8 cellular contexts compared by ENCODE assay signal in the genomic region with DNA sequence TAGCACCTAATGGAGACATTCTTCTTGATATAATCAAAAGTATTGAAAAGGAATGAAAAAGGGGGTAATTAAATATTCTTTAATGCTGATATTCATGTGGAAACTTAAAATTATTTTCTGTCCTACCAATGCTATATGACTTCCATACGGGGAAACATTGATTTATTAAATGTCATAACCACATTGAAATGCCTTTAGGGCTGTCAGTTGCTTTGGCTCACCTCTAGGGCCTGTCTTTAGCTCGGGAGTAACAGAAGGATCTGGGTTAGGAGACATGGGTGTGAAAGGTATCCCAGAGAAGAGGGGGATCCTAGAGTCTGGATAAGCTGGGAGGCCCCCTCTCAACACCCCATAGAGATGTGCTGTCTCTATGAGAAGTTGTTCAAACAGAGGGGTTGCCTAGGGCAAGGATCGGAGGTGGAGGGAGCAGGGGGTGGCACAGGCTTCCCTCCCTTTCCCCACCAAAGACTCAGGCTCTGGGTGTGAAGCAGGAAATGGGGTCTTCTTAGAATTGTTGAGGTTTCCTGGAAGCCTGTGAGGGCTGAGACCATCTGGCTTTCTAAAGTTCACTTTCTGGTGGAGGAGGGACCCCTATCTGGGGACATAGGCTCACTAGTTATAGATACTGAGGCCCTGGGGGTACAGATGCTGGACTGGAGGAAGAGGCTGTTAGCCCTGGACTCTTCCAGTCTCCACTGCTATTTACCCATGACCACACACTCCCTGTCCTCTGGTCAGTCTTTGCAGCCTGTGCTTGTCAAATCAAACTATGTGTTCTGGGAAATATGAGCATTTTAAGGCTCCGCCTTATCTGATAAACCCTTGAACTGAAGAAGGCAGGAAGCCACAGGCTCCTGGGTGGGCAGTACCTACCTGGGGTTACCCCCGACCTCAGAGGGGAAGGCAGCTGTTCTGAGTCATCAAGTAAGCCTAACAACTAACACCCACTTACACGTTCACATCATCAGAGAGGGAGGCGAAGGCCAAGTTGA. TPM values are rescaled to one million over a fixed set of nuclear protein-coding genes. Genes with fewer than 3 reads are reported as not detected.
A peak's percentile ranks its signal among the peaks of the same experiment; 100 is the strongest.
DNase-seq lines count a peak whose midpoint lies in the region; ATAC-seq and TF ChIP-seq lines count a peak whose summit lies in the region.

No MANE protein-coding gene starts in this region.

- H3K27me3 ChIP-seq in transverse colon, result no peaks in the 10 kb centered on the region

- H3K4me3 ChIP-seq in transverse colon (no peak overlapping the region), lower leg skin (ENCODE audit: low read depth, poor library complexity, severe bottlenecking) (no peak overlapping the region)

- H3K27me3 Mint-ChIP-seq in activated CD8-positive, alpha-beta T cell treated with anti-CD3 and anti-CD28 coated beads, Interleukin-2, amount 10 ng/mL, durations not matched to agents 7 days and 5 days (ENCODE audit: low read depth), result no peaks in the 10 kb centered on the region
- no peaks in the 10 kb centered on the region for H3K27me3 Mint-ChIP-seq in stimulated activated naive CD8-positive, alpha-beta T cell treated with anti-CD3 and anti-CD28 coated beads, Interleukin-15, amount 100 ng/mL, for 72 hours

- peaks cover 0 to 6% (median 1%) of the 10 kb centered on the region in 4 donors for H3K4me1 ChIP-seq in transverse colon

- CTCF ChIA-PET in activated CD8-positive, alpha-beta T cell treated with anti-CD3 and anti-CD28 coated beads, Interleukin-2, amount 10 ng/mL, durations not matched to agents 7 days and 5 days (lab: Charles Lee), result interaction anchor here (0.6 to 6.0 kb wide), 7 partner anchors 11 to 114 kb away, joined by 3 to 82 read pairs (median 9); no protein-coding TSS in a partner anchor

- DNase-seq in activated CD8-positive, alpha-beta T cell treated with anti-CD3 and anti-CD28 coated beads, Interleukin-2, amount 10 ng/mL, durations not matched to agents 7 days and 5 days, result peak; percentile 94
- DNase-seq in iris pigment epithelial cell (ENCODE audit: low read depth), result peak; percentile 62
- DNase-seq in stimulated activated naive CD8-positive, alpha-beta T cell treated with anti-CD3 and anti-CD28 coated beads, Interleukin-15, amount 100 ng/mL, for 72 hours, result peak; percentile 80 to 91
- no peak for DNase-seq in posterior cingulate gyrus
- DNase-seq in transverse colon, result no peak
- no peak for DNase-seq in lower leg skin (ENCODE audit: low spot score in 2 of 2)

- peak overlapping the region; percentile 93 for H3K27ac Mint-ChIP-seq in activated CD8-positive, alpha-beta T cell treated with anti-CD3 and anti-CD28 coated beads, Interleukin-2, amount 10 ng/mL, durations not matched to agents 7 days and 5 days
- peak overlapping the region; percentile 91 to 96 for H3K27ac Mint-ChIP-seq in stimulated activated naive CD8-positive, alpha-beta T cell treated with anti-CD3 and anti-CD28 coated beads, Interleukin-15, amount 100 ng/mL, for 72 hours

- POLR2A ChIA-PET in activated CD8-positive, alpha-beta T cell treated with anti-CD3 and anti-CD28 coated beads, Interleukin-2, amount 10 ng/mL, durations not matched to agents 7 days and 5 days (lab: Charles Lee), result interaction anchor here (0.6 to 2.1 kb wide), 3 partner anchors 37 to 57 kb away, joined by 3 to 5 read pairs (median 3); no protein-coding TSS in a partner anchor

- 28 to 79% methylated on average over 2 to 7 of the region's 7 CpGs for WGBS in transverse colon (ENCODE audit: low coverage in 1 of 2), 2 donors
- 56 to 68% methylated on average over 7 of the region's 7 CpGs for WGBS in lower leg skin, 2 donors

- TF ChIP-seq CTCF in transverse colon (IDR thresholded peaks at IDR 0.05) (no peak), lower leg skin (IDR thresholded peaks at IDR 0.05) (no peak)

- intact Hi-C loops in posterior cingulate gyrus (cut with DNase I) (no loop called here), transverse colon (cut with DNase I; ENCODE audit: low total_unique reads) (no loop called here), lower leg skin (cut with DNase I; ENCODE audit: low total_unique reads) (no loop called here)

- no peaks in the 10 kb centered on the region for H3K9me3 ChIP-seq in transverse colon

- ATAC-seq in GM18873 (IDR thresholded peaks at IDR 0.05; ENCODE audit: low FRiP score, unreplicated experiment), result peak; percentile 64
- peak; percentile 91 for ATAC-seq in HG03432 (IDR thresholded peaks at IDR 0.05; ENCODE audit: unreplicated experiment)
- peak; percentile 94 for ATAC-seq in activated CD8-positive, alpha-beta T cell treated with anti-CD3 and anti-CD28 coated beads, Interleukin-2, amount 10 ng/mL, durations not matched to agents 7 days and 5 days
- peak; percentile 98 for ATAC-seq in stimulated activated naive CD8-positive, alpha-beta T cell treated with anti-CD3 and anti-CD28 coated beads, Interleukin-15, amount 100 ng/mL, for 72 hours

- TF ChIP-seq POLR2A in transverse colon (IDR thresholded peaks at IDR 0.05), result no peak
- TF ChIP-seq POLR2A in lower leg skin (IDR thresholded peaks at IDR 0.05), result no peak

- H3K36me3 Mint-ChIP-seq in activated CD8-positive, alpha-beta T cell treated with anti-CD3 and anti-CD28 coated beads, Interleukin-2, amount 10 ng/mL, durations not matched to agents 7 days and 5 days (ENCODE audit: low read depth), result peaks cover 14% of the 10 kb centered on the region

- in situ Hi-C loops in transverse colon (cut with MboI; ENCODE audit: low pct_ligation_motif_present in 1 of 4, low pct_unique_long_range_greater_than_20kb in 1 of 4, low sequenced_read_pairs in 3 of 4), result loop anchor here in 1 of 4 donors (25.0 kb wide), 1 partner anchor 127 kb away; no protein-coding TSS in a partner anchor

- peak overlapping the region in 1 of 4 donors; percentile 5 for H3K27ac ChIP-seq in transverse colon

- H3K4me3 Mint-ChIP-seq in activated CD8-positive, alpha-beta T cell treated with anti-CD3 and anti-CD28 coated beads, Interleukin-2, amount 10 ng/mL, durations not matched to agents 7 days and 5 days, result peak overlapping the region; percentile 70
- peak overlapping the region; percentile 63 to 82 for H3K4me3 Mint-ChIP-seq in stimulated activated naive CD8-positive, alpha-beta T cell treated with anti-CD3 and anti-CD28 coated beads, Interleukin-15, amount 100 ng/mL, for 72 hours

- H3K9me3 Mint-ChIP-seq in activated CD8-positive, alpha-beta T cell treated with anti-CD3 and anti-CD28 coated beads, Interleukin-2, amount 10 ng/mL, durations not matched to agents 7 days and 5 days (ENCODE audit: insufficient read depth), result peaks cover 5% of the 10 kb centered on the region
- H3K9me3 Mint-ChIP-seq in stimulated activated naive CD8-positive, alpha-beta T cell treated with anti-CD3 and anti-CD28 coated beads, Interleukin-15, amount 100 ng/mL, for 72 hours, result no peaks in the 10 kb centered on the region

- TF ChIP-seq EP300 in transverse colon (IDR thresholded peaks at IDR 0.05; ENCODE audit: low read depth), result no peak

- no peaks in the 10 kb centered on the region for H3K36me3 ChIP-seq in transverse colon

- peaks cover 83% of the 10 kb centered on the region for H3K4me1 Mint-ChIP-seq in activated CD8-positive, alpha-beta T cell treated with anti-CD3 and anti-CD28 coated beads, Interleukin-2, amount 10 ng/mL, durations not matched to agents 7 days and 5 days (ENCODE audit: low read depth)
- H3K4me1 Mint-ChIP-seq in stimulated activated naive CD8-positive, alpha-beta T cell treated with anti-CD3 and anti-CD28 coated beads, Interleukin-15, amount 100 ng/mL, for 72 hours, result peaks cover 82% of the 10 kb centered on the region

RNA-seq across cellular contexts. Expression of gene RRAS2, which starts 55.8 kb away (rescaled TPM):
- 10 to 100 TPM; 97.3 to 98.1 TPM for total RNA-seq in activated CD8-positive, alpha-beta T cell treated with anti-CD3 and anti-CD28 coated beads, Interleukin-2, amount 10 ng/mL, durations not matched to agents 7 days and 5 days
- total RNA-seq in transverse colon (10 to 100 TPM; 12.3 to 86.0 (median 41.7) TPM), lower leg skin (10 to 100 TPM; 26.4 to 36.7 (median 31.8) TPM)

Comparison
In these comparisons a context has a peak if more than half of its experiments do, and no peak if none do; other contexts are left out.
1. DNase-seq: peak in activated CD8-positive, alpha-beta T cell treated with anti-CD3 and anti-CD28 coated beads, Interleukin-2, amount 10 ng/mL, durations not matched to agents 7 days and 5 days (single experiment), iris pigment epithelial cell (single experiment) and stimulated activated naive CD8-positive, alpha-beta T cell treated with anti-CD3 and anti-CD28 coated beads, Interleukin-15, amount 100 ng/mL, for 72 hours (2 of 2); none in posterior cingulate gyrus (0 of 10), transverse colon (single experiment) and lower leg skin (0 of 2).
2. Peak in every context shown above with its lines, with median percentiles within 50 percentile points of each other: ATAC-seq.